20 cellular contexts compared by ENCODE assay signal in the genomic region with DNA sequence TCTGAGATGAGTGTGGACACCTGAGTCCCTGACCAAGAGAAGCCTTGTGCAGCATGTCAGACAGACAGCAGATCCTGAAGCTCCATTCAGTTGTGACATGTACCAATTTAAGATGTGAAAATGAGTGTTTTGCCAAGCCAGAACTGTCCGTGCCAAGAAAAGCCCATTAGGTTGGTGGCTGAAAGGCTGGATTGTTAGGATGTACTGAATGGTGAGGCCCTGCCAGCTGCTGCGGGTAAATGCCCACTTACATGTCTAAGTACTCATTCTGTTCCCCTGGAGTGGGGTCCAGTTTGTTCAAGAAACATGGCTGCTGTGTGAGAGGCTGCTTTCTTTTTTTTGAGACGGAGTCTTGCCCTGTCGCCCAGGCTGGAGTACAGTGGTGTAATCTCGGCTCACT.
"Had no signal": no experiment of that assay in that cellular context is flagged by ENCODE, and none has a peak within 500 bp of the region (broad histone marks: within the 10 kb centered on the region; RNA-seq: fewer than 3 reads in every experiment).

No MANE protein-coding gene starts in this region.

- H3K36me3 ChIP-seq: ovary, right atrium auricular region had no signal

- H3K4me3 ChIP-seq: body of pancreas, hepatocyte, left lung, ovary, psoas muscle, right atrium auricular region, spleen, upper lobe of right lung had no signal

- H3K9me3 ChIP-seq: body of pancreas, left lung, ovary, psoas muscle, right atrium auricular region, spleen, upper lobe of right lung had no signal

- H3K4me1 ChIP-seq: psoas muscle had no signal

- H3K27ac ChIP-seq: body of pancreas, hepatocyte, left lung, ovary, psoas muscle, right atrium auricular region, upper lobe of right lung had no signal

- ATAC-seq: activated T-cell treated with anti-CD3 and anti-CD28 coated beads, Interleukin-2, amount 50 U/mL, for 72 hours; body of pancreas; left lung; natural killer cell treated with Interleukin-12 subunit alpha and Interleukin-12 subunit beta and Interleukin-15 and Interleukin-18, amount 100 ng/mL, for 72 hours; psoas muscle; stimulated activated naive CD8-positive, alpha-beta T cell treated with anti-CD3 and anti-CD28 coated beads, Interleukin-15, Interleukin-2, amounts not matched to agents 100 U/mL and 50 U/mL, for 24 hours; upper lobe of right lung had no signal

- DNase-seq: activated CD4-positive, alpha-beta memory T cell treated with anti-CD3 and anti-CD28 coated beads for 36 hours; activated CD4-positive, alpha-beta T cell treated with anti-CD3 and anti-CD28 coated beads for 48 hours; activated effector memory CD4-positive, alpha-beta T cell treated with Interleukin-2 at 50 U/mL for 16 hours; activated naive CD4-positive, alpha-beta T cell treated with anti-CD3 and anti-CD28 coated beads for 36 hours; activated T-cell treated with anti-CD3 and anti-CD28 coated beads, Interleukin-2, amount 50 U/mL, for 72 hours; body of pancreas; effector CD4-positive, alpha-beta T cell; foreskin fibroblast; immature natural killer cell; left lung; ovary; psoas muscle; spleen; stimulated activated CD4-positive, alpha-beta T cell treated with anti-CD3 and anti-CD28 coated beads, Interleukin-4, amount 100 ng/mL, for 1 hour; stimulated activated naive CD8-positive, alpha-beta T cell treated with anti-CD3 and anti-CD28 coated beads, Interleukin-15, Interleukin-2, amounts not matched to agents 100 U/mL and 50 U/mL, for 24 hours; T-helper 2 cell; upper lobe of right lung had no signal

- H3K27me3 ChIP-seq: body of pancreas, hepatocyte, left lung, ovary, right atrium auricular region, upper lobe of right lung had no signal
